ENCODE assay signal across 8 cellular contexts in the genomic region with DNA sequence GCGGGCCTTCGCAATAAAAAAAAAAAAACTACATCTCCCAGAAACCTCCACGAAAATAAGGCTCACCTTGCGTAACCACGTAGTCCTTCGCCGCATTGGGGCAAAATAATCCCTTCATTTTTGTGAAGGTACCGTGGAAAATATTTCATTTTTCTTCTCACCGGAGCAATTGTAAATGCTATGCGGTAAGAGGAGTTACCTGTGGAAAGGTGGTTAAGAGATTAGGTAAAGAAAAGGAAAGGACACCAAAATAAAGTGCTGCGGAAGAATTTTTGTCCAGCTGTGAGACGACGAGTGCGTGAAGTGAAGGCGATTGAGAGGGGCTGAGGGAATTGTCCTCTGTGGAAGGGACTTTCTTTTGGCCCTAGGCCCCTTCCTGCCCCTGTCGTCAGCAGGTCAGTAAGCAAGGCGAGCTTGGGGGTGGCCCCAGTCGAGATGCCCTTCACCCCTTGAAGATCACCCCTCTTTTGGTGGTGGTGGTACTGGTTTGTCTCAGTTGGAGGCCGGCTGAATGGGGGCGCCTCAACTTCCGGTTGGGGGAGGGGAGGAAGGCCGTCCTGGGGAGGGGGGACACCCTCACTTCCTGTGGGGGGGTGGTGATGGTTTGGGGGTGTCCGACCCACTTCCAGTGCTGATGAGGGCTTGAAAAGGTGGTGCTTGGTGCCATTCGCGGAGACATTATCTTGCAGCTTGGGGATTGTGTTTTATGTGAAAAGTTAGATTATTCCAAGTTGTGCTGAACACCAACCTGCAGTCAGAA. TPM values are rescaled to one million over a fixed set of nuclear protein-coding genes. Genes with fewer than 3 reads are reported as not detected.
DNase-seq lines count a peak whose midpoint lies in the region; TF ChIP-seq lines count a peak whose summit lies in the region.

Gene HMG20A (plus strand): TSS at position 279 of the 760 bp plus-strand sequence. CDS start 37,520 bp downstream, outside the sequence.

- H3K27me3 ChIP-seq in OCI-LY3 (ENCODE audit: low read depth, low read length) (no peaks in the 10 kb centered on the region), mononuclear cell (ENCODE audit: insufficient read depth, low read length) (no peaks in the 10 kb centered on the region)

- H3K4me3 ChIP-seq in OCI-LY3 (ENCODE audit: low read length) (peak within 1 kb of the TSS; percentile 84), mononuclear cell (ENCODE audit: low read length) (peak within 1 kb of the TSS; percentile 94)

- H3K27ac ChIP-seq in OCI-LY3 (ENCODE audit: low read length), result peak within 1 kb of the TSS; percentile 80

- H3K4me1 ChIP-seq in OCI-LY3 (ENCODE audit: low read length) (peaks cover 23% of the 10 kb centered on the region), mononuclear cell (ENCODE audit: insufficient read depth, low read length) (peaks cover 26% of the 10 kb centered on the region)

- H3K36me3 ChIP-seq in OCI-LY3 (replicated peaks; ENCODE audit: low read depth, low read length), result no peaks in the 10 kb centered on the region

- peak within 1 kb of the TSS; percentile 90 for H3K9ac ChIP-seq in OCI-LY3 (ENCODE audit: low read length)

- no peak for TF ChIP-seq CTCF in GM20000 (IDR thresholded peaks at IDR 0.05; ENCODE audit: extremely low read depth, missing control alignments)
- TF ChIP-seq CTCF in OCI-LY3 (IDR thresholded peaks at IDR 0.05; ENCODE audit: low read depth, low read length), result peak; percentile 19; the same call in 1 of the 2 replicates

- H3K4me2 ChIP-seq in OCI-LY3 (ENCODE audit: low read length), result peak within 1 kb of the TSS; percentile 88

- DNase-seq in CMK (ENCODE audit: low read depth), result peak; percentile 84
- DNase-seq in GM20000 (ENCODE audit: low spot score), result peak; percentile 71
- DNase-seq in HT1080 (ENCODE audit: low read depth), result peak; percentile 84
- peak; percentile 83 for DNase-seq in activated CD8-positive, alpha-beta memory T cell treated with anti-CD3 and anti-CD28 coated beads, Interleukin-2, amount 50 U/mL, for 48 hours
- DNase-seq in epidermal melanocyte (ENCODE audit: insufficient read length, low spot score), result peak; percentile 43
- DNase-seq in stimulated activated CD8-positive, alpha-beta memory T cell treated with anti-CD3 and anti-CD28 coated beads, Interleukin-4, amount 100 ng/mL, for 24 hours (ENCODE audit: low read depth), result peak; percentile 44

- peaks cover 86% of the 10 kb centered on the region for H3K79me2 ChIP-seq in OCI-LY3 (ENCODE audit: low read length)

- H4K20me1 ChIP-seq in OCI-LY3 (ENCODE audit: insufficient read depth, low read length), result peaks cover 19% of the 10 kb centered on the region; the same call in 1 of the 2 replicates

- H3K9me3 ChIP-seq in OCI-LY3 (ENCODE audit: insufficient read depth, low read length), result no peaks in the 10 kb centered on the region
- H3K9me3 ChIP-seq in mononuclear cell (ENCODE audit: low read depth, low read length), result no peaks in the 10 kb centered on the region

- peak within 1 kb of the TSS; percentile 95 for H2AFZ ChIP-seq in OCI-LY3 (ENCODE audit: low read depth, low read length)

RNA-seq across cellular contexts. Expression of gene HMG20A, which starts in this region (rescaled TPM):
- 27.7 and 34.1 TPM in 2 replicates for total RNA-seq in HT1080 (2014; rRNA removed; shearing (Covaris generic))
- 38.6 and 45.0 TPM in 2 replicates for polyA plus RNA-seq in HT1080 (2015; cell fraction: cytosol; rRNA removed)
- polyA plus RNA-seq in HT1080 (2015; cell fraction: nucleus; rRNA removed), result 65.5 TPM in 2 replicates
- 20.7 TPM for total RNA-seq in mononuclear cell

Comparison
In these comparisons a context has a peak if more than half of its experiments do, and no peak if none do; other contexts are left out.
1. Peak in every context shown above with its lines: DNase-seq, H3K4me3 ChIP-seq and H3K27ac ChIP-seq.